In genomic region chr9:69758001-69758730, GRCh38 we compare ENCODE assay signal across 8 cellular contexts. TPM values are rescaled to one million over a fixed set of nuclear protein-coding genes. Genes with fewer than 3 reads are reported as not detected.
A peak's percentile ranks its signal among the peaks of the same experiment; 100 is the strongest.
DNase-seq lines count a peak whose midpoint lies in the region; ATAC-seq, FAIRE-seq and TF ChIP-seq lines count a peak whose summit lies in the region.

No MANE protein-coding gene starts in this region.

- no peak overlapping the region for H3K18ac ChIP-seq in mesendoderm (ENCODE audit: low read length)

- no peak overlapping the region for H2BK120ac ChIP-seq in mesendoderm (ENCODE audit: low read depth, low read length)

- H3K4me1 Mint-ChIP-seq in astrocyte (ENCODE audit: low read depth, unreplicated experiment), result peaks cover 21% of the 10 kb centered on the region

- H2BK15ac ChIP-seq in mesendoderm (replicated peaks; ENCODE audit: low read depth), result no peak overlapping the region

- H3K79me2 ChIP-seq in MM.1S (ENCODE audit: low read length) (peaks cover 60% of the 10 kb centered on the region), astrocyte (ENCODE audit: insufficient read depth, low read length) (peaks cover 64% of the 10 kb centered on the region), mesendoderm (ENCODE audit: control insufficient read depth, insufficient read depth, low read length) (peaks cover 33% of the 10 kb centered on the region)

- peaks cover 8% of the 10 kb centered on the region; the same call in 1 of the 2 replicates for H3K4me1 ChIP-seq in MM.1S (ENCODE audit: low read length)
- H3K4me1 ChIP-seq in astrocyte (ENCODE audit: insufficient read depth, low read length), result peaks cover 15% of the 10 kb centered on the region
- H3K4me1 ChIP-seq in mesendoderm (ENCODE audit: control insufficient read depth, low read depth, low read length), result peaks cover 3% of the 10 kb centered on the region

- H4K20me1 ChIP-seq in MM.1S (ENCODE audit: insufficient read depth, low read length) (peaks cover 7% of the 10 kb centered on the region; the same call in 1 of the 2 replicates), astrocyte (ENCODE audit: insufficient read depth, low read length) (peaks cover 26% of the 10 kb centered on the region)

- peaks cover 14% of the 10 kb centered on the region; the same call in 1 of the 2 replicates for H3F3A ChIP-seq in MM.1S (ENCODE audit: insufficient read depth, low read length)

- no peak overlapping the region for H2BK5ac ChIP-seq in mesendoderm (ENCODE audit: low read length)

- 100% methylated on average over 1 of the region's 6 CpGs for WGBS in mesendoderm (ENCODE audit: extremely low coverage, insufficient coverage, low lambda C conversion rate)

- H3K56ac ChIP-seq in mesendoderm (ENCODE audit: low read length), result peak overlapping the region; percentile 40

- no peak overlapping the region for H4K8ac ChIP-seq in mesendoderm (ENCODE audit: low read depth, low read length)

- H3K27ac Mint-ChIP-seq in astrocyte (ENCODE audit: unreplicated experiment), result peak overlapping the region; percentile 28

- H3K9me3 ChIP-seq in MM.1S (replicated peaks; ENCODE audit: insufficient read depth, low read length) (no peaks in the 10 kb centered on the region), astrocyte (ENCODE audit: insufficient read depth, low read depth, low read length) (no peaks in the 10 kb centered on the region)

- peaks cover 3% of the 10 kb centered on the region for H3K79me1 ChIP-seq in mesendoderm (ENCODE audit: low read length)

- H3K4me2 ChIP-seq in MM.1S (ENCODE audit: low read depth, low read length) (peak overlapping the region; percentile 61), astrocyte (ENCODE audit: low read length) (peak overlapping the region; percentile 89), mesendoderm (ENCODE audit: low read length) (peak overlapping the region; percentile 51)

- H3K9me2 ChIP-seq in MM.1S (replicated peaks; ENCODE audit: insufficient read depth, low read length), result no peaks in the 10 kb centered on the region

- peak; percentile 24 for DNase-seq in DMS79 treated with DMSO at 0.1 percent for 48 hours (lab: John Stamatoyannopoulos, UW)
- DNase-seq in MM.1S, result no peak
- DNase-seq in astrocyte (ENCODE audit: low read depth), result peak; percentile 71
- DNase-seq in mesendoderm, result no peak
- no peak for DNase-seq in NOMO-1 treated with DMSO at 0.1 percent for 48 hours (lab: John Stamatoyannopoulos, UW; ENCODE audit: unreplicated experiment)
- DNase-seq in activated CD8-positive, alpha-beta memory T cell treated with anti-CD3 and anti-CD28 coated beads for 24 hours, result no peak

- H3K36me3 ChIP-seq in MM.1S (replicated peaks; ENCODE audit: insufficient read depth, low read length) (no peaks in the 10 kb centered on the region), astrocyte (ENCODE audit: insufficient read depth, low read length) (no peaks in the 10 kb centered on the region), mesendoderm (ENCODE audit: control insufficient read depth, insufficient read depth, low read length) (no peaks in the 10 kb centered on the region)

- peak overlapping the region; percentile 90 for H3K4me3 Mint-ChIP-seq in astrocyte (ENCODE audit: unreplicated experiment)

- peak; percentile 80 for FAIRE-seq in astrocyte (lab: Jason Lieb, UNC)

- H3K27me3 Mint-ChIP-seq in astrocyte (ENCODE audit: low read depth, unreplicated experiment), result no peaks in the 10 kb centered on the region

- no peaks in the 10 kb centered on the region for H3K9me3 Mint-ChIP-seq in astrocyte (ENCODE audit: unreplicated experiment)

- no peak overlapping the region for H3K4ac ChIP-seq in mesendoderm (ENCODE audit: low read depth, low read length)

- ATAC-seq in HG02610 (IDR thresholded peaks at IDR 0.05; ENCODE audit: unreplicated experiment), result no peak
- ATAC-seq in HG02981 (IDR thresholded peaks at IDR 0.05; ENCODE audit: unreplicated experiment), result no peak

- H3K36me3 Mint-ChIP-seq in astrocyte (ENCODE audit: low read depth, unreplicated experiment), result no peaks in the 10 kb centered on the region

- no peak overlapping the region for H2AK5ac ChIP-seq in mesendoderm (ENCODE audit: low read length)

- no peak overlapping the region for H2AFZ ChIP-seq in MM.1S (ENCODE audit: low read length)
- no peak overlapping the region for H2AFZ ChIP-seq in astrocyte (ENCODE audit: low read depth, low read length)

- H3K9ac ChIP-seq in MM.1S (ENCODE audit: low read length), result no peak overlapping the region
- H3K9ac ChIP-seq in astrocyte (ENCODE audit: low read length), result peak overlapping the region; percentile 96
- H3K9ac ChIP-seq in mesendoderm (ENCODE audit: low read length), result peak overlapping the region; percentile 42

- no peak for TF ChIP-seq CTCF in MM.1S (IDR thresholded peaks at IDR 0.05; ENCODE audit: low read length)
- no peak for TF ChIP-seq CTCF in astrocyte (IDR thresholded peaks at IDR 0.05; ENCODE audit: insufficient read depth, low read depth, low read length)

- H3K23ac ChIP-seq in mesendoderm (ENCODE audit: low read length), result no peak overlapping the region

- H4K5ac ChIP-seq in mesendoderm (ENCODE audit: low read length), result no peak overlapping the region

- no peak overlapping the region for H3K27ac ChIP-seq in MM.1S (ENCODE audit: low read length)
- H3K27ac ChIP-seq in astrocyte (ENCODE audit: low read depth, low read length), result peak overlapping the region; percentile 19
- no peak overlapping the region for H3K27ac ChIP-seq in mesendoderm (ENCODE audit: low read depth, low read length)

- H3K4me3 ChIP-seq in MM.1S (ENCODE audit: low read length) (peak overlapping the region; percentile 43; the same call in 1 of the 2 replicates), astrocyte (ENCODE audit: insufficient read depth, low read depth, low read length) (peak overlapping the region; percentile 40), mesendoderm (ENCODE audit: low read length) (no peak overlapping the region)

- H3K27me3 ChIP-seq in MM.1S (replicated peaks; ENCODE audit: insufficient read depth, low read length) (no peaks in the 10 kb centered on the region), astrocyte (ENCODE audit: insufficient read depth, low read length) (no peaks in the 10 kb centered on the region), mesendoderm (ENCODE audit: insufficient read depth, low read length, poor library complexity) (no peaks in the 10 kb centered on the region)

RNA-seq across cellular contexts. Expression of gene PTAR1, which starts 1.6 kb away (rescaled TPM):
- 73.9 and 76.8 TPM in 2 replicates for total RNA-seq in astrocyte
- 16.2 TPM for polyA plus RNA-seq in mesendoderm (2013, experiment 1 of 2)
- 15.7 TPM for polyA plus RNA-seq in mesendoderm (2013, experiment 2 of 2)

Comparison
In these comparisons a context has a peak if more than half of its experiments do, and no peak if none do; other contexts are left out.
1. DNase-seq: peak in DMS79 treated with DMSO at 0.1 percent for 48 hours (single experiment) and astrocyte (single experiment); none in MM.1S (single experiment), mesendoderm (single experiment), NOMO-1 treated with DMSO at 0.1 percent for 48 hours (single experiment) and activated CD8-positive, alpha-beta memory T cell treated with anti-CD3 and anti-CD28 coated beads for 24 hours (single experiment).
2. Peak in every context shown above with its lines, with median percentiles within 50 percentile points of each other: H3K4me2 ChIP-seq.